ENCODE assay signal across 31 cellular contexts in genomic region chr16:3846087-3846486, GRCh38.
"Had no signal": no experiment of that assay in that cellular context is flagged by ENCODE, and none has a peak within 500 bp of the region (broad histone marks: within the 10 kb centered on the region; RNA-seq: fewer than 3 reads in every experiment).

No MANE protein-coding gene starts in this region.

- H3K9me3 ChIP-seq: ascending aorta had no signal

- H3K27ac ChIP-seq: ascending aorta, RWPE1, WERI-Rb-1 had no signal

- H3K27me3 Mint-ChIP-seq: activated CD4-positive, alpha-beta memory T cell treated with anti-CD3 and anti-CD28 coated beads, Interleukin-2, amount 10 ng/mL, durations not matched to agents 7 days and 5 days; activated CD8-positive, alpha-beta memory T cell treated with anti-CD3 and anti-CD28 coated beads, Interleukin-2, amount 10 ng/mL, durations not matched to agents 7 days and 5 days; activated naive CD8-positive, alpha-beta T cell treated with anti-CD3 and anti-CD28 coated beads, Interleukin-2, amount 10 ng/mL, durations not matched to agents 7 days and 5 days had no signal

- H3K27me3 ChIP-seq: ascending aorta had no signal

- H3K9me3 Mint-ChIP-seq: activated CD4-positive, alpha-beta memory T cell treated with anti-CD3 and anti-CD28 coated beads, Interleukin-2, amount 10 ng/mL, durations not matched to agents 7 days and 5 days; activated naive CD8-positive, alpha-beta T cell treated with anti-CD3 and anti-CD28 coated beads, Interleukin-2, amount 10 ng/mL, durations not matched to agents 7 days and 5 days had no signal

- ATAC-seq: activated CD8-positive, alpha-beta memory T cell treated with anti-CD3 and anti-CD28 coated beads, Interleukin-2, amount 10 ng/mL, durations not matched to agents 7 days and 5 days; PC-3; Right ventricle myocardium inferior; SK-N-SH treated with all-trans-retinoic acid at 6 μM for 48 hours had no signal

- DNase-seq: activated CD4-positive, alpha-beta memory T cell treated with anti-CD3 and anti-CD28 coated beads, Interleukin-2, amount 10 ng/mL, durations not matched to agents 7 days and 5 days; activated CD4-positive, alpha-beta T cell treated with anti-CD3 and anti-CD28 coated beads for 1 hour; activated CD4-positive, alpha-beta T cell treated with anti-CD3 and anti-CD28 coated beads for 48 hours; activated CD4-positive, CD25-positive, alpha-beta regulatory T cell; activated CD8-positive, alpha-beta memory T cell treated with anti-CD3 and anti-CD28 coated beads for 24 hours; activated CD8-positive, alpha-beta memory T cell treated with anti-CD3 and anti-CD28 coated beads, Interleukin-2, amount 10 ng/mL, durations not matched to agents 7 days and 5 days; activated CD8-positive, alpha-beta memory T cell treated with anti-CD3 and anti-CD28 coated beads, Interleukin-2, amount 50 U/mL, for 48 hours; activated effector memory CD4-positive, alpha-beta T cell treated with Interleukin-2 at 50 U/mL for 16 hours; activated naive CD4-positive, alpha-beta T cell treated with anti-CD3 and anti-CD28 coated beads, Interleukin-2, amount 50 U/mL, for 16 hours; activated naive CD8-positive, alpha-beta T cell treated with anti-CD3 and anti-CD28 coated beads, Interleukin-2, amount 10 ng/mL, durations not matched to agents 7 days and 5 days; activated T-cell treated with anti-CD3 and anti-CD28 coated beads, Interleukin-2, amount 50 U/mL, for 48 hours; amygdala; KG1; MM.1S; MV-4-11; NCI-H1092; NCI-H1436 treated with DMSO at 0.1 percent for 48 hours; NCI-H1694 treated with DMSO at 0.1 percent for 48 hours; NCI-H2029; NCI-H345; NCI-H524 treated with DMSO at 0.1 percent for 48 hours; NK-92 treated with Interleukin-12 subunit alpha and Interleukin-12 subunit beta, amount 100 ng/mL, for 24 hours; PC-3; SIG-M5; T-helper 1 cell; T1000; WERI-Rb-1 had no signal

- H3K27ac Mint-ChIP-seq: activated CD4-positive, alpha-beta memory T cell treated with anti-CD3 and anti-CD28 coated beads, Interleukin-2, amount 10 ng/mL, durations not matched to agents 7 days and 5 days; activated CD8-positive, alpha-beta memory T cell treated with anti-CD3 and anti-CD28 coated beads, Interleukin-2, amount 10 ng/mL, durations not matched to agents 7 days and 5 days; activated naive CD8-positive, alpha-beta T cell treated with anti-CD3 and anti-CD28 coated beads, Interleukin-2, amount 10 ng/mL, durations not matched to agents 7 days and 5 days had no signal

- H3K4me3 Mint-ChIP-seq: activated CD4-positive, alpha-beta memory T cell treated with anti-CD3 and anti-CD28 coated beads, Interleukin-2, amount 10 ng/mL, durations not matched to agents 7 days and 5 days; activated CD8-positive, alpha-beta memory T cell treated with anti-CD3 and anti-CD28 coated beads, Interleukin-2, amount 10 ng/mL, durations not matched to agents 7 days and 5 days; activated naive CD8-positive, alpha-beta T cell treated with anti-CD3 and anti-CD28 coated beads, Interleukin-2, amount 10 ng/mL, durations not matched to agents 7 days and 5 days had no signal

- H3K4me3 ChIP-seq: ascending aorta had no signal
